12 cellular contexts compared by ENCODE assay signal in the genomic region with DNA sequence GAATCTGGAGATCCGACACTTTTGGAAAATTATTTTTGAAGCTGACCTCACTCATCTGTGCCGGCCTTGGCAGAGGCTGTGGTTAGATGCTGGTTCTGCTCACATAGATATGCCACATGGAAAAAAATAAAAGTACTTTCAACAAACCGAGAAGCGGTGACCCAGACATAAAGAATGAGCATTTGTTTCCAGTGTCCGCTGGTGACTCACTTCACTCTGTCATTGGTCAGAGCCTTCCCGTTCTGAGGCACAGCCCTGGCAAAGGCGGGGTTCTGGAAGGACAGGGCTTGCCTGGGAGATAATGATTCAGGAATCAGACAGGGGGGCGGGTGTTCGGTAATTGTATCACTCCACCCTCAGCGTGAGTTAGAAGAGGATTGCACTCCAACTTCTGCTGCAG.
DNase-seq lines count a peak whose midpoint lies in the region; ATAC-seq and TF ChIP-seq lines count a peak whose summit lies in the region.
"Had no signal": no experiment of that assay in that cellular context is flagged by ENCODE, and none has a peak within 500 bp of the region (broad histone marks: within the 10 kb centered on the region; RNA-seq: fewer than 3 reads in every experiment).

No MANE protein-coding gene starts in this region.

- no peak for TF ChIP-seq CTCF in MCF 10A (IDR thresholded peaks at IDR 0.05; ENCODE audit: unreplicated experiment)
- TF ChIP-seq CTCF in breast epithelium (IDR thresholded peaks at IDR 0.05) = no peak
- TF ChIP-seq CTCF in hepatocyte (IDR thresholded peaks at IDR 0.05; ENCODE audit: poor library complexity) = no peak

- H3K9me3 Mint-ChIP-seq in MCF 10A (ENCODE audit: unreplicated experiment) = no peaks in the 10 kb centered on the region
- no peaks in the 10 kb centered on the region for H3K9me3 Mint-ChIP-seq in effector memory CD8-positive, alpha-beta T cell

- H3K4me2 ChIP-seq in hepatocyte = no peak overlapping the region

- POLR2A ChIA-PET in MCF 10A (lab: Yijun Ruan, JAX) = interaction anchor here (0.7 to 1.1 kb wide), 2 partner anchors 30 to 876 kb away, joined by 3 read pairs; no protein-coding TSS in a partner anchor

- no peak overlapping the region for H2AFZ ChIP-seq in hepatocyte

- WGBS in hepatocyte (ENCODE audit: low lambda C conversion rate, missing lambda C conversion rate) = 86% methylated on average over 10 of the region's 10 CpGs

- no peaks in the 10 kb centered on the region for H3K79me2 ChIP-seq in hepatocyte

- H3K27me3 Mint-ChIP-seq in MCF 10A (ENCODE audit: insufficient read depth, unreplicated experiment) = no peaks in the 10 kb centered on the region
- no peaks in the 10 kb centered on the region for H3K27me3 Mint-ChIP-seq in effector memory CD8-positive, alpha-beta T cell
- H3K27me3 Mint-ChIP-seq: B cell had no signal

- no peak overlapping the region for H3K27ac Mint-ChIP-seq in MCF 10A (ENCODE audit: low read depth, unreplicated experiment)
- no peak overlapping the region for H3K27ac Mint-ChIP-seq in effector memory CD8-positive, alpha-beta T cell
- H3K27ac Mint-ChIP-seq: B cell had no signal

- no peaks in the 10 kb centered on the region for H4K20me1 ChIP-seq in hepatocyte (ENCODE audit: insufficient read depth, poor library complexity, severe bottlenecking)

- H3K4me1 ChIP-seq in breast epithelium (no peaks in the 10 kb centered on the region), hepatocyte (ENCODE audit: insufficient read depth) (no peaks in the 10 kb centered on the region)
- H3K4me1 ChIP-seq: spleen, suprapubic skin had no signal

- no peaks in the 10 kb centered on the region for H3K36me3 Mint-ChIP-seq in MCF 10A (ENCODE audit: insufficient read depth, unreplicated experiment)
- no peaks in the 10 kb centered on the region for H3K36me3 Mint-ChIP-seq in effector memory CD8-positive, alpha-beta T cell (ENCODE audit: insufficient read depth)

- no peak for TF ChIP-seq POLR2A in breast epithelium (IDR thresholded peaks at IDR 0.05)

- no TSS peak for BruUV-seq in MCF 10A (replicated peaks; lab: Mats Ljungman, UMichigan)

- CTCF ChIA-PET in MCF 10A (lab: Yijun Ruan, JAX) = interaction anchor here (0.9 to 1.7 kb wide), 2 partner anchors 11 to 31 kb away, joined by 3 to 8 read pairs; no protein-coding TSS in a partner anchor

- H3K4me3 ChIP-seq in breast epithelium (no peak overlapping the region), hepatocyte (no peak overlapping the region)
- H3K4me3 ChIP-seq: cardiac muscle cell, spleen, suprapubic skin had no signal

- DNase-seq in MCF 10A (ENCODE audit: unreplicated experiment) (peak; percentile 87), breast epithelium (ENCODE audit: low spot score in 2 of 2) (no peak), amniotic epithelial cell (ENCODE audit: low read depth) (peak; percentile 64), hepatocyte (ENCODE audit: low spot score) (peak; percentile 35), NCI-H524 (lab: John Stamatoyannopoulos, UW) (no peak)
- DNase-seq in effector memory CD8-positive, alpha-beta T cell = no peak
- DNase-seq: spleen had no signal

- H3K4me3 Mint-ChIP-seq in MCF 10A (ENCODE audit: unreplicated experiment) = peak overlapping the region; percentile 55
- no peak overlapping the region for H3K4me3 Mint-ChIP-seq in effector memory CD8-positive, alpha-beta T cell
- H3K4me3 Mint-ChIP-seq: B cell had no signal

- H3K27me3 ChIP-seq in breast epithelium = no peaks in the 10 kb centered on the region
- H3K27me3 ChIP-seq in hepatocyte = no peaks in the 10 kb centered on the region
- H3K27me3 ChIP-seq: cardiac muscle cell, spleen, suprapubic skin had no signal

- intact Hi-C loops in MCF 10A (cut with micrococcal nuclease) (loop anchor here (10.0 kb wide), 1 partner anchor 254 kb away; no protein-coding TSS in a partner anchor), breast epithelium (cut with DNase I; ENCODE audit: low total_unique reads) (no loop called here)

- no peaks in the 10 kb centered on the region for H3K36me3 ChIP-seq in breast epithelium
- H3K36me3 ChIP-seq in hepatocyte (replicated peaks; ENCODE audit: insufficient read depth, low read depth) = no peaks in the 10 kb centered on the region
- H3K36me3 ChIP-seq: cardiac muscle cell, spleen, suprapubic skin had no signal

- H3K27ac ChIP-seq in breast epithelium = no peak overlapping the region
- no peak overlapping the region for H3K27ac ChIP-seq in hepatocyte
- H3K27ac ChIP-seq: cardiac muscle cell, spleen, suprapubic skin had no signal

- H3K4me1 Mint-ChIP-seq in MCF 10A (ENCODE audit: insufficient read depth, unreplicated experiment) = peaks cover 27% of the 10 kb centered on the region
- no peaks in the 10 kb centered on the region for H3K4me1 Mint-ChIP-seq in effector memory CD8-positive, alpha-beta T cell (ENCODE audit: low read depth in 2 of 2)
- H3K4me1 Mint-ChIP-seq: B cell had no signal

- H3K9me3 ChIP-seq in breast epithelium (no peaks in the 10 kb centered on the region), hepatocyte (ENCODE audit: low read depth) (no peaks in the 10 kb centered on the region)
- H3K9me3 ChIP-seq: spleen, suprapubic skin had no signal

- H3K9me2 ChIP-seq in hepatocyte (replicated peaks; ENCODE audit: insufficient read depth) = no peaks in the 10 kb centered on the region

- no peak for ATAC-seq in HG02840 (IDR thresholded peaks at IDR 0.05; ENCODE audit: low FRiP score, unreplicated experiment)
- ATAC-seq in GM21737 (IDR thresholded peaks at IDR 0.05; ENCODE audit: unreplicated experiment) = no peak
- ATAC-seq in effector memory CD8-positive, alpha-beta T cell (replicated peaks) = no peak

Comparison
In these comparisons a context has a peak if more than half of its experiments do, and no peak if none do; other contexts are left out.
1. DNase-seq: peak in MCF 10A (single experiment), amniotic epithelial cell (single experiment) and hepatocyte (single experiment); none in breast epithelium (0 of 2), NCI-H524 (0 of 2) and effector memory CD8-positive, alpha-beta T cell (0 of 3).